In the genomic region with DNA sequence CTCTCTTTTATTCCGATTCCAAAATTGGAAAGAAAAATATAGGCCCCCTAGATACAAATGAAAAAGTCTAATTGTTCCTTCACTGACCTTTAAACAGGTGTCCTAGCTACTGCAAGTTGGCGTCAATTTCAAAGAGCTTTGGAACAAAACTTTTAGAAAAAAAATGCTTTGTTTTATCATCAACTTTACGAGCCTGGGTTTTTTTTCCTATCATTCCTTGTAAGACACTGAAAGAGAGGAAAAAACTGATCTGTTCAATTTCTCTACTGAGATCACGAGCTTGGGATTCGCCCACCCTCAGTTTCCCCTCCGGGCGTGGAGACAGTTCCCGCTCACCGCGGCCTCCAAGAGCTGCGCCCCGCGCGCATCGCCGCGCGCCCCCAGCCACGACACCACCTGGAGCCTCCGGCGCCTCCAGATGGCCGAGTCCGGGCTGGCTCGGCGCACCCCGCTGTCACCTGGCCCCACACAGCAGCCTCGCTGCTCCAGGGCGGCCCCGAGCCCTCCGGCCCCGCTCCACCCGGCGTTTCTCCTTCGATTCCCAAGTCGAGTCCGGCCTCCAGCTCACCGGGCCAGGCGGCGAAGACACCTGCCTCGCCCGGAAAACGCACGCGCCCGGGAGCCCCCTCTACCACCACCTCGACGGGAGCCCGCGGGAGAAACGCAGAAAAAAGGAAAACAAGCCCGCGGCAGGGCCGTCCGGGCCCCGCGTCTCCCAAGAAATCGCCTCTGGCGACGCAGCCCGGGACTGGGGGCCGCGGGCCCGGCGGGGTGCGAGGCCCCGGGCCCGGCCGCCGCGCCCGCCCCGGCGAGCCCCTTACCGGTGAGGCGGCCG, we compare ENCODE assay signal across 8 cellular contexts. TPM values are rescaled to one million over a fixed set of nuclear protein-coding genes. Genes with fewer than 3 reads are reported as not detected.
DNase-seq lines count a peak whose midpoint lies in the region; ATAC-seq and TF ChIP-seq lines count a peak whose summit lies in the region.

No MANE protein-coding gene starts in this region.

- peak overlapping the region; percentile 58 to 80 (median 68) for H3K4me3 Mint-ChIP-seq in IgD-negative memory B cell

- peak; percentile 34 for ATAC-seq in GM18511 (IDR thresholded peaks at IDR 0.05; ENCODE audit: unreplicated experiment)
- ATAC-seq in gastroesophageal sphincter, result peak; percentile 32
- peak; percentile 26 for ATAC-seq in omental fat pad (ENCODE audit: low FRiP score)
- ATAC-seq in GM18870 (IDR thresholded peaks at IDR 0.05; ENCODE audit: unreplicated experiment), result no peak

- H3K4me1 ChIP-seq in A673 (ENCODE audit: insufficient read depth, low read length, poor library complexity, severe bottlenecking), result peaks cover 13% of the 10 kb centered on the region
- H3K4me1 ChIP-seq in gastroesophageal sphincter, result peaks cover 0 to 48% (median 13%) of the 10 kb centered on the region in 3 donors

- intact Hi-C loops in A673 (cut with micrococcal nuclease; ENCODE audit: unreplicated experiment), result no loop called here

- DNase-seq in A673 (ENCODE audit: low spot score) (peak; percentile 10), activated T-cell treated with anti-CD3 and anti-CD28 coated beads for 4 hours (peak; percentile 4), omental fat pad (ENCODE audit: low spot score) (no peak), globus pallidus (ENCODE audit: low spot score) (no peak)

- peaks cover 22% of the 10 kb centered on the region for H3K27me3 Mint-ChIP-seq in IgD-negative memory B cell

- H3K36me3 Mint-ChIP-seq in IgD-negative memory B cell, result peaks cover 5% of the 10 kb centered on the region

- H3K36me3 ChIP-seq in A673 (ENCODE audit: insufficient read depth, low read length, poor library complexity, severe bottlenecking), result no peaks in the 10 kb centered on the region
- H3K36me3 ChIP-seq in gastroesophageal sphincter, result no peaks in the 10 kb centered on the region

- TF ChIP-seq POLR2A in gastroesophageal sphincter (IDR thresholded peaks at IDR 0.05), result no peak

- H3K9me3 Mint-ChIP-seq in IgD-negative memory B cell, result no peaks in the 10 kb centered on the region

- no peak for TF ChIP-seq EP300 in gastroesophageal sphincter (IDR thresholded peaks at IDR 0.05)

- WGBS in gastroesophageal sphincter (ENCODE audit: low coverage in 1 of 2), 2 donors, result 13 to 39% methylated on average over 3 to 7 of the region's 76 CpGs

- H3K27ac ChIP-seq in A673 (ENCODE audit: low read depth, low read length, poor library complexity, severe bottlenecking) (peak overlapping the region; percentile 20), gastroesophageal sphincter (peak overlapping the region; percentile 30 to 88 (median 86))

- H3K4me3 ChIP-seq in A673 (ENCODE audit: low read depth, low read length, poor library complexity, severe bottlenecking) (peak overlapping the region; percentile 67), gastroesophageal sphincter (peak overlapping the region; percentile 71 to 81)

- no peak for TF ChIP-seq CTCF in A673 (conservative IDR thresholded peaks at IDR 0.05; ENCODE audit: low read depth, low read length)
- peak in 1 of 4 experiments; percentile 30 for TF ChIP-seq CTCF in gastroesophageal sphincter (IDR thresholded peaks at IDR 0.05)
- TF ChIP-seq CTCF in omental fat pad (IDR thresholded peaks at IDR 0.05), result no peak

- no TSS peak for BruUV-seq in A673 (replicated peaks; lab: Mats Ljungman, UMichigan)

- H3K27me3 ChIP-seq in A673 (replicated peaks; ENCODE audit: insufficient read depth, low read depth, low read length, poor library complexity) (no peaks in the 10 kb centered on the region), gastroesophageal sphincter (no peaks in the 10 kb centered on the region)

- CTCF ChIA-PET in A673 (lab: Charles Lee), result interaction anchor here (0.7 kb wide), 1 partner anchor 38 kb away, joined by 3 read pairs; no protein-coding TSS in a partner anchor

- peaks cover 14 to 19% (median 15%) of the 10 kb centered on the region in 3 donors for H3K4me1 Mint-ChIP-seq in IgD-negative memory B cell

- H3K27ac Mint-ChIP-seq in IgD-negative memory B cell, result peak overlapping the region in 1 of 3 donors; percentile 41

- POLR2A ChIA-PET in A673 (lab: Charles Lee; ENCODE audit: low non-redundant PET), result interaction anchor here (0.6 kb wide), 4 partner anchors 36 to 439 kb away, joined by 3 to 6 read pairs (median 4); no protein-coding TSS in a partner anchor

- no peaks in the 10 kb centered on the region for H3K9me3 ChIP-seq in A673 (ENCODE audit: low read depth, low read length, poor library complexity, severe bottlenecking)
- no peaks in the 10 kb centered on the region for H3K9me3 ChIP-seq in gastroesophageal sphincter

RNA-seq across cellular contexts. Expression of a gene that starts 0.7 kb away (rescaled TPM):
- total RNA-seq in A673 (2021), result 5.1 and 8.6 TPM in 2 replicates
- polyA plus RNA-seq in IgD-negative memory B cell, result 0.78 TPM
- total RNA-seq in gastroesophageal sphincter, result 10 to 100 TPM; 14.9 to 45.5 (median 32.6) TPM
- 10 to 100 TPM; 22.2 to 68.0 (median 31.9) TPM for total RNA-seq in omental fat pad

Comparison
In these comparisons a context has a peak if more than half of its experiments do, and no peak if none do; other contexts are left out.
1. DNase-seq: peak in A673 (single experiment) and activated T-cell treated with anti-CD3 and anti-CD28 coated beads for 4 hours (single experiment); none in omental fat pad (single experiment) and globus pallidus (single experiment).